ENCODE assay signal across 10 cellular contexts in genomic region chr17:859461-860195, GRCh38.
DNase-seq lines count a peak whose midpoint lies in the region; ATAC-seq and TF ChIP-seq lines count a peak whose summit lies in the region.
"Had no signal": no experiment of that assay in that cellular context is flagged by ENCODE, and none has a peak within 500 bp of the region (broad histone marks: within the 10 kb centered on the region; RNA-seq: fewer than 3 reads in every experiment).

No MANE protein-coding gene starts in this region.

- no peak overlapping the region for H2BK15ac ChIP-seq in H9 (ENCODE audit: low read depth, low read length)

- H4K20me1 ChIP-seq in H9 (ENCODE audit: control insufficient read depth, insufficient read depth, insufficient read length), result no peaks in the 10 kb centered on the region

- no peak overlapping the region for H3K14ac ChIP-seq in H9 (ENCODE audit: insufficient read depth, low read length)

- no peaks in the 10 kb centered on the region for H3K23me2 ChIP-seq in H9 (ENCODE audit: insufficient read length, low read depth, low read length, poor library complexity, severe bottlenecking)

- no peak overlapping the region for H2AK5ac ChIP-seq in H9 (ENCODE audit: insufficient read length, low read length)

- no peaks in the 10 kb centered on the region; a peak in 1 of 5 replicates for H3K9me3 Mint-ChIP-seq in H9
- H3K9me3 Mint-ChIP-seq: T-helper 1 cell treated with Interleukin-12 subunit alpha and Interleukin-12 subunit beta and Interleukin-4 antibody, amounts not matched to agents 30 μg/mL and 1 μg/mL, for 36 hours had no signal

- peak overlapping the region; percentile 6 for H3K4me3 ChIP-seq in coronary artery
- H3K4me3 ChIP-seq in skin epidermis, result no peak overlapping the region
- H3K4me3 ChIP-seq: lung had no signal

- DNase-seq in H9, result no peak
- no peak for DNase-seq in coronary artery (ENCODE audit: low spot score)
- DNase-seq in COR-L47 (lab: John Stamatoyannopoulos, UW), result no peak
- DNase-seq in NCI-H187 (lab: John Stamatoyannopoulos, UW), result no peak
- no peak for DNase-seq in globus pallidus (ENCODE audit: low spot score)

- no CpG with 5 or more reads among the region's 14 CpGs for WGBS in H9 (ENCODE audit: extremely low coverage, insufficient read length, low lambda C conversion rate)

- no peak overlapping the region for H2BK5ac ChIP-seq in H9 (ENCODE audit: insufficient read length, low read length)

- H3K27me3 ChIP-seq in H9 (ENCODE audit: insufficient read depth, low read length), result no peaks in the 10 kb centered on the region
- no peaks in the 10 kb centered on the region for H3K27me3 ChIP-seq in layer of hippocampus (ENCODE audit: control insufficient read depth, insufficient read depth, low read length)

- TF ChIP-seq CTCF in H9 (conservative IDR thresholded peaks at IDR 0.05) (no peak), coronary artery (IDR thresholded peaks at IDR 0.05) (no peak)

- no peak overlapping the region for H3K4me2 ChIP-seq in H9 (ENCODE audit: insufficient read depth, insufficient read length, low read length)

- no peak overlapping the region for H3K9ac ChIP-seq in H9 (ENCODE audit: extremely low read depth, insufficient read length, low read length)

- H3K56ac ChIP-seq in H9 (ENCODE audit: insufficient read length, low read depth, low read length), result no peak overlapping the region

- H3K4me1 Mint-ChIP-seq in H9, result peaks cover 19 to 20% of the 10 kb centered on the region in 2 experiments

- no peak overlapping the region for H3K4me3 Mint-ChIP-seq in H9
- H3K4me3 Mint-ChIP-seq: T-helper 1 cell treated with Interleukin-12 subunit alpha and Interleukin-12 subunit beta and Interleukin-4 antibody, amounts not matched to agents 30 μg/mL and 1 μg/mL, for 36 hours had no signal

- H2AFZ ChIP-seq in H9 (ENCODE audit: low read length), result no peak overlapping the region

- H4K8ac ChIP-seq in H9 (replicated peaks; ENCODE audit: insufficient read length, low read depth, low read length), result no peak overlapping the region

- no peak overlapping the region for H2BK12ac ChIP-seq in H9 (ENCODE audit: insufficient read length, low read depth, low read length)

- no peaks in the 10 kb centered on the region for H3K4me1 ChIP-seq in H9 (ENCODE audit: insufficient read depth, low read length)

- H3K27ac Mint-ChIP-seq in H9, result peak overlapping the region in 2 of 3 experiments; percentile 93 to 94; a peak in 6 of 7 replicates
- H3K27ac Mint-ChIP-seq: T-helper 1 cell treated with Interleukin-12 subunit alpha and Interleukin-12 subunit beta and Interleukin-4 antibody, amounts not matched to agents 30 μg/mL and 1 μg/mL, for 36 hours had no signal

- H3K18ac ChIP-seq in H9 (ENCODE audit: insufficient read length, low read depth, low read length), result no peak overlapping the region

- no peak overlapping the region for H2BK120ac ChIP-seq in H9 (ENCODE audit: low read depth, low read length, poor library complexity, severe bottlenecking)

- no peaks in the 10 kb centered on the region; the same call in 1 of the 2 replicates for H3K27me3 Mint-ChIP-seq in H9 (ENCODE audit: low read depth)

- no peak overlapping the region for H3K4ac ChIP-seq in H9 (ENCODE audit: low read depth, low read length)

- H4K5ac ChIP-seq in H9 (ENCODE audit: insufficient read length, low read depth, low read length), result no peak overlapping the region

- no peaks in the 10 kb centered on the region for H3K9me3 ChIP-seq in H9 (ENCODE audit: control insufficient read depth, low read depth, low read length)

- no peak for ATAC-seq in HG03039 (IDR thresholded peaks at IDR 0.05; ENCODE audit: unreplicated experiment)

- H3T11ph ChIP-seq in H9 (ENCODE audit: low read length), result no peak overlapping the region

- H2BK20ac ChIP-seq in H9 (ENCODE audit: low read depth, low read length, poor library complexity, severe bottlenecking), result no peak overlapping the region

- peaks cover 3% of the 10 kb centered on the region for H3K79me1 ChIP-seq in H9 (ENCODE audit: insufficient read depth, low read depth, low read length, poor library complexity, severe bottlenecking)

- H3K36me3 Mint-ChIP-seq in H9 (ENCODE audit: insufficient read depth in 1 of 3, low read depth in 3 of 3), result peaks cover 1 to 22% (median 7%) of the 10 kb centered on the region in 3 experiments; a peak in 6 of 7 replicates

- H3K79me2 ChIP-seq in H9 (ENCODE audit: insufficient read depth, low read length), result peaks cover 3% of the 10 kb centered on the region; the same call in 1 of the 2 replicates

- H4K91ac ChIP-seq in H9 (ENCODE audit: insufficient read length, low read depth, low read length), result no peak overlapping the region

- H3K23ac ChIP-seq in H9 (ENCODE audit: insufficient read length, low read depth, low read length), result no peak overlapping the region

- H3K27ac ChIP-seq in H9 (ENCODE audit: insufficient read length, low read depth, low read length), result no peak overlapping the region
- peak overlapping the region; percentile 64 to 80 for H3K27ac ChIP-seq in coronary artery
- H3K27ac ChIP-seq in layer of hippocampus (ENCODE audit: low read depth, low read length), result peak overlapping the region; percentile 4
- peak overlapping the region in 19 of 21 experiments; percentile 5 to 80 (median 63) for H3K27ac ChIP-seq in skin epidermis
